In the genomic region with DNA sequence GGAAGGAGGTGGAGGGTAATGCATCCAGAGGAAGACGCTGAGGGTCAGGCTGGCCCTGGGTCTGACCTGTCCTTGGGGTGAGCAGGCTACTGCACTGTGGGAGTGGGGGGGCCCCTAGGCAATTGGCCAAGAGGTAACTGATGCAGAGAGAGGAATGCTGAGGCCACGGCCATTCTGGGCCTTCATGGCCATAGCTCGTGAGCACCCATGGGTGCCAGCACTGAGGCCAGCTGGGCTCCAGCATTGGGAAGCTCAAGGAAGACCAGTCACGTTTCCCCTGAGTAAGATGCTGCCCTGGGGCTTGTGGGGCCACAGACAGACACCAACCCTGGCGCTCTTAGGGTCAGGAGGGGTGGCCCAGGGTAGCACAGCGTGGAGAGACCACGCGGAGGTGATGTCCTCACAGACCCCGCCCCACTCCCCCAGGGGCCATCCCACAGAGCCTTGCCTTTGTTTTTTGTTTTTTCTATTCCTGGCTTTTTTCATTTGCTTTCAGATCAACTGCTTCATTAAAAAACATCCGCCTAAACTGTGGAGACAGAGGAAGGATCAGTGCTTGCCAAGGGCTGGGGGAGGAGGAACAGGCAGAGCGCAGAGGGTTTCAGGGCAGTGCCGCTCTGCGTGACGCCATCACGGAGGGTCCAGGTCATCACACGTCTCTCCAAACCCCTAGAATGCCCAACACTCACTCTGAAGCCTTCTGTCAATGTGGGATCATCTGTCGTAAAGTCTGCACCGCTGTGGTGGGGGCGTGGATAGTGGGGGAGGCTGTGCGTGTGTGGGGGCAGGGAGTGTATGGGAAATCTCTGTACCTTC, we compare ENCODE assay signal across 24 cellular contexts.
A peak's percentile ranks its signal among the peaks of the same experiment; 100 is the strongest.
DNase-seq lines count a peak whose midpoint lies in the region; ATAC-seq and TF ChIP-seq lines count a peak whose summit lies in the region.
"Had no signal": no experiment of that assay in that cellular context is flagged by ENCODE, and none has a peak within 500 bp of the region (broad histone marks: within the 10 kb centered on the region; RNA-seq: fewer than 3 reads in every experiment).

No MANE protein-coding gene starts in this region.

- H3K4me3 ChIP-seq in spleen (no peak overlapping the region), Caco-2 (ENCODE audit: low read depth, low read length) (no peak overlapping the region)
- H3K4me3 ChIP-seq: heart right ventricle, lower lobe of right lung, mucosa of descending colon, sigmoid colon had no signal

- no peak for TF ChIP-seq POLR2A in spleen (IDR thresholded peaks at IDR 0.05)

- POLR2A ChIA-PET in activated CD8-positive, alpha-beta T cell treated with anti-CD3 and anti-CD28 coated beads, Interleukin-2, amount 10 ng/mL, durations not matched to agents 7 days and 5 days (lab: Charles Lee): no interaction called here
- POLR2A ChIA-PET in activated CD8-positive, alpha-beta T cell treated with anti-CD3 and anti-CD28 coated beads for 36 hours (lab: Charles Lee): no interaction called here
- POLR2A ChIA-PET in RWPE1 (lab: Yijun Ruan, JAX; ENCODE audit: low non-redundant PET): no interaction called here
- POLR2A ChIA-PET in Caco-2 (lab: Charles Lee): no interaction called here

- intact Hi-C loops in activated CD8-positive, alpha-beta T cell treated with anti-CD3 and anti-CD28 coated beads for 36 hours (cut with micrococcal nuclease): no loop called here
- intact Hi-C loops in spleen (cut with DNase I; ENCODE audit: low total_unique reads): no loop called here
- intact Hi-C loops in Caco-2 (cut with micrococcal nuclease; ENCODE audit: unreplicated experiment): no loop called here
- intact Hi-C loops in activated T-helper 1 cell treated with anti-CD3 and anti-CD28 coated beads, Interleukin-12 subunit alpha, Interleukin-12 subunit beta, Interleukin-2, Interleukin-4 antibody, amounts not matched to agents 30 ng/mL and 10 ng/mL and 1 ng/mL, durations not matched to agents 14 hours and 24 hours and 36 hours (cut with micrococcal nuclease): loop anchor here (10.0 kb wide), 1 partner anchor 279 kb away; no protein-coding TSS in a partner anchor

- H3K27ac Mint-ChIP-seq in activated CD8-positive, alpha-beta T cell treated with anti-CD3 and anti-CD28 coated beads, Interleukin-2, amount 10 ng/mL, durations not matched to agents 7 days and 5 days: peak overlapping the region; percentile 49
- no peak overlapping the region for H3K27ac Mint-ChIP-seq in activated CD8-positive, alpha-beta T cell treated with anti-CD3 and anti-CD28 coated beads for 36 hours
- peak overlapping the region in 4 of 6 donors; percentile 35 to 89 (median 87) for H3K27ac Mint-ChIP-seq in immature natural killer cell
- H3K27ac Mint-ChIP-seq in Caco-2 (ENCODE audit: unreplicated experiment): no peak overlapping the region
- no peak overlapping the region for H3K27ac Mint-ChIP-seq in activated T-helper 1 cell treated with anti-CD3 and anti-CD28 coated beads, Interleukin-12 subunit alpha, Interleukin-12 subunit beta, Interleukin-2, Interleukin-4 antibody, amounts not matched to agents 30 ng/mL and 10 ng/mL and 1 ng/mL, durations not matched to agents 14 hours and 24 hours and 36 hours
- H3K27ac Mint-ChIP-seq: progenitor cell of endocrine pancreas had no signal

- no peaks in the 10 kb centered on the region for H3K36me3 ChIP-seq in spleen
- no peaks in the 10 kb centered on the region for H3K36me3 ChIP-seq in Caco-2 (ENCODE audit: control insufficient read depth, insufficient read depth, low read length)
- H3K36me3 ChIP-seq: heart right ventricle, lower lobe of right lung, sigmoid colon had no signal

- 82 to 87% (median 85%) methylated on average over 17 to 20 of the region's 20 CpGs for WGBS in spleen, 5 donors

- H3K9me3 ChIP-seq in spleen (no peaks in the 10 kb centered on the region), Caco-2 (no peaks in the 10 kb centered on the region)
- H3K9me3 ChIP-seq: heart right ventricle, lower lobe of right lung, mucosa of descending colon, sigmoid colon had no signal

- CTCF ChIA-PET in activated CD8-positive, alpha-beta T cell treated with anti-CD3 and anti-CD28 coated beads, Interleukin-2, amount 10 ng/mL, durations not matched to agents 7 days and 5 days (lab: Charles Lee): no interaction called here
- CTCF ChIA-PET in activated CD8-positive, alpha-beta T cell treated with anti-CD3 and anti-CD28 coated beads for 36 hours (lab: Charles Lee): no interaction called here
- CTCF ChIA-PET in RWPE1 (lab: Yijun Ruan, JAX): interaction anchor here (0.6 kb wide), 1 partner anchor 13 kb away, joined by 4 read pairs; no protein-coding TSS in a partner anchor
- CTCF ChIA-PET in Caco-2 (lab: Charles Lee): no interaction called here

- no peak for DNase-seq in activated CD8-positive, alpha-beta T cell treated with anti-CD3 and anti-CD28 coated beads, Interleukin-2, amount 10 ng/mL, durations not matched to agents 7 days and 5 days
- no peak for DNase-seq in activated CD8-positive, alpha-beta T cell treated with anti-CD3 and anti-CD28 coated beads for 36 hours
- DNase-seq in RWPE1 (ENCODE audit: low spot score) (no peak), immature natural killer cell (no peak), spleen (no peak), Caco-2 (no peak), GDM1 (lab: John Stamatoyannopoulos, UW) (no peak)
- no peak for DNase-seq in activated T-helper 1 cell treated with anti-CD3 and anti-CD28 coated beads, Interleukin-12 subunit alpha, Interleukin-12 subunit beta, Interleukin-2, Interleukin-4 antibody, amounts not matched to agents 30 ng/mL and 10 ng/mL and 1 ng/mL, durations not matched to agents 14 hours and 24 hours and 36 hours (ENCODE audit: low spot score)
- DNase-seq: activated CD4-positive, alpha-beta T cell treated with anti-CD3 and anti-CD28 coated beads for 1 hour; activated gamma-delta T cell; activated T-cell treated with anti-CD3 and anti-CD28 coated beads for 4 hours; cerebellar nuclear complex; H7; kidney glomerular epithelial cell; lower lobe of right lung; mucosa of descending colon; sigmoid colon; stimulated activated CD4-positive, alpha-beta T cell treated with anti-CD3 and anti-CD28 coated beads, Interleukin-4, amount 100 ng/mL, for 4 hours; stimulated activated naive CD4-positive, alpha-beta T cell treated with Interleukin-2 at 50 U/mL for 16 hours; T-helper 1 cell had no signal

- H3K27me3 ChIP-seq in spleen (replicated peaks in 1 of 7) (peaks cover 0 to 8% (median 0%) of the 10 kb centered on the region in 7 donors), Caco-2 (replicated peaks; ENCODE audit: control insufficient read depth, insufficient read depth, low read length) (no peaks in the 10 kb centered on the region)
- H3K27me3 ChIP-seq: sigmoid colon had no signal

- peak overlapping the region; percentile 100 for H3K27ac ChIP-seq in RWPE1
- H3K27ac ChIP-seq in spleen: peak overlapping the region in 7 of 8 donors; percentile 15 to 91 (median 52)
- H3K27ac ChIP-seq: epithelial cell of prostate, lower lobe of right lung, sigmoid colon had no signal

- H3K4me3 Mint-ChIP-seq in activated CD8-positive, alpha-beta T cell treated with anti-CD3 and anti-CD28 coated beads, Interleukin-2, amount 10 ng/mL, durations not matched to agents 7 days and 5 days: no peak overlapping the region
- H3K4me3 Mint-ChIP-seq in activated CD8-positive, alpha-beta T cell treated with anti-CD3 and anti-CD28 coated beads for 36 hours: no peak overlapping the region
- H3K4me3 Mint-ChIP-seq in immature natural killer cell: no peak overlapping the region
- H3K4me3 Mint-ChIP-seq in Caco-2 (ENCODE audit: unreplicated experiment): no peak overlapping the region
- H3K4me3 Mint-ChIP-seq in activated T-helper 1 cell treated with anti-CD3 and anti-CD28 coated beads, Interleukin-12 subunit alpha, Interleukin-12 subunit beta, Interleukin-2, Interleukin-4 antibody, amounts not matched to agents 30 ng/mL and 10 ng/mL and 1 ng/mL, durations not matched to agents 14 hours and 24 hours and 36 hours: no peak overlapping the region
- H3K4me3 Mint-ChIP-seq: neural crest cell had no signal

- no peak for TF ChIP-seq CTCF in activated CD8-positive, alpha-beta T cell treated with anti-CD3 and anti-CD28 coated beads for 36 hours (IDR thresholded peaks at IDR 0.05)
- TF ChIP-seq CTCF in RWPE1 (conservative IDR thresholded peaks at IDR 0.05; ENCODE audit: low read depth) (no peak), spleen (IDR thresholded peaks at IDR 0.05 in 8 of 11, conservative IDR thresholded peaks at IDR 0.05 in 3 of 11) (no peak), Caco-2 (IDR thresholded peaks at IDR 0.05; ENCODE audit: insufficient read depth in 1 of 2, low read depth in 1 of 2, low read length in 1 of 2, severe bottlenecking in 1 of 2, unreplicated experiment in 1 of 2) (no peak)

- no TSS peak for BruUV-seq in Caco-2 (replicated peaks; lab: Mats Ljungman, UMichigan)

- H3K4me1 ChIP-seq in spleen (peaks cover 23 to 87% (median 63%) of the 10 kb centered on the region in 6 donors), Caco-2 (no peaks in the 10 kb centered on the region)

- H3K4me1 Mint-ChIP-seq in activated CD8-positive, alpha-beta T cell treated with anti-CD3 and anti-CD28 coated beads, Interleukin-2, amount 10 ng/mL, durations not matched to agents 7 days and 5 days (ENCODE audit: low read depth): peaks cover 41% of the 10 kb centered on the region
- H3K4me1 Mint-ChIP-seq in activated CD8-positive, alpha-beta T cell treated with anti-CD3 and anti-CD28 coated beads for 36 hours (ENCODE audit: low read depth): peaks cover 24% of the 10 kb centered on the region
- H3K4me1 Mint-ChIP-seq in immature natural killer cell: peaks cover 21 to 24% of the 10 kb centered on the region in 2 donors
- no peaks in the 10 kb centered on the region for H3K4me1 Mint-ChIP-seq in Caco-2 (ENCODE audit: low read depth, unreplicated experiment)
- H3K4me1 Mint-ChIP-seq in activated T-helper 1 cell treated with anti-CD3 and anti-CD28 coated beads, Interleukin-12 subunit alpha, Interleukin-12 subunit beta, Interleukin-2, Interleukin-4 antibody, amounts not matched to agents 30 ng/mL and 10 ng/mL and 1 ng/mL, durations not matched to agents 14 hours and 24 hours and 36 hours (ENCODE audit: low read depth): peaks cover 23% of the 10 kb centered on the region

- no peak for ATAC-seq in activated CD8-positive, alpha-beta T cell treated with anti-CD3 and anti-CD28 coated beads, Interleukin-2, amount 10 ng/mL, durations not matched to agents 7 days and 5 days
- ATAC-seq in activated CD8-positive, alpha-beta T cell treated with anti-CD3 and anti-CD28 coated beads for 36 hours: no peak
- ATAC-seq: heart right ventricle, lower lobe of right lung, mucosa of descending colon had no signal

- H3K9me3 Mint-ChIP-seq in activated CD8-positive, alpha-beta T cell treated with anti-CD3 and anti-CD28 coated beads, Interleukin-2, amount 10 ng/mL, durations not matched to agents 7 days and 5 days (ENCODE audit: insufficient read depth): no peaks in the 10 kb centered on the region
- no peaks in the 10 kb centered on the region for H3K9me3 Mint-ChIP-seq in activated CD8-positive, alpha-beta T cell treated with anti-CD3 and anti-CD28 coated beads for 36 hours
- H3K9me3 Mint-ChIP-seq in immature natural killer cell: no peaks in the 10 kb centered on the region
- no peaks in the 10 kb centered on the region for H3K9me3 Mint-ChIP-seq in Caco-2 (ENCODE audit: unreplicated experiment)
- H3K9me3 Mint-ChIP-seq in activated T-helper 1 cell treated with anti-CD3 and anti-CD28 coated beads, Interleukin-12 subunit alpha, Interleukin-12 subunit beta, Interleukin-2, Interleukin-4 antibody, amounts not matched to agents 30 ng/mL and 10 ng/mL and 1 ng/mL, durations not matched to agents 14 hours and 24 hours and 36 hours: no peaks in the 10 kb centered on the region
- H3K9me3 Mint-ChIP-seq: neural crest cell had no signal

- peaks cover 6% of the 10 kb centered on the region for H3K36me3 Mint-ChIP-seq in activated CD8-positive, alpha-beta T cell treated with anti-CD3 and anti-CD28 coated beads, Interleukin-2, amount 10 ng/mL, durations not matched to agents 7 days and 5 days (ENCODE audit: low read depth)
- H3K36me3 Mint-ChIP-seq in activated CD8-positive, alpha-beta T cell treated with anti-CD3 and anti-CD28 coated beads for 36 hours (ENCODE audit: low read depth): peaks cover 4% of the 10 kb centered on the region
- H3K36me3 Mint-ChIP-seq in immature natural killer cell: no peaks in the 10 kb centered on the region
- no peaks in the 10 kb centered on the region for H3K36me3 Mint-ChIP-seq in Caco-2 (ENCODE audit: insufficient read depth, unreplicated experiment)
- H3K36me3 Mint-ChIP-seq in activated T-helper 1 cell treated with anti-CD3 and anti-CD28 coated beads, Interleukin-12 subunit alpha, Interleukin-12 subunit beta, Interleukin-2, Interleukin-4 antibody, amounts not matched to agents 30 ng/mL and 10 ng/mL and 1 ng/mL, durations not matched to agents 14 hours and 24 hours and 36 hours (ENCODE audit: low read depth): no peaks in the 10 kb centered on the region

- H3K27me3 Mint-ChIP-seq in activated CD8-positive, alpha-beta T cell treated with anti-CD3 and anti-CD28 coated beads, Interleukin-2, amount 10 ng/mL, durations not matched to agents 7 days and 5 days (ENCODE audit: low read depth): peaks cover 4% of the 10 kb centered on the region
- H3K27me3 Mint-ChIP-seq in activated CD8-positive, alpha-beta T cell treated with anti-CD3 and anti-CD28 coated beads for 36 hours: no peaks in the 10 kb centered on the region
- H3K27me3 Mint-ChIP-seq in immature natural killer cell (ENCODE audit: low read depth in 3 of 3) (peaks cover 11 to 23% (median 20%) of the 10 kb centered on the region in 3 donors), Caco-2 (ENCODE audit: insufficient read depth, unreplicated experiment) (no peaks in the 10 kb centered on the region)
- H3K27me3 Mint-ChIP-seq in activated T-helper 1 cell treated with anti-CD3 and anti-CD28 coated beads, Interleukin-12 subunit alpha, Interleukin-12 subunit beta, Interleukin-2, Interleukin-4 antibody, amounts not matched to agents 30 ng/mL and 10 ng/mL and 1 ng/mL, durations not matched to agents 14 hours and 24 hours and 36 hours (ENCODE audit: insufficient read depth): peaks cover 5% of the 10 kb centered on the region

Comparison
In these comparisons a context has a peak if more than half of its experiments do, and no peak if none do; other contexts are left out.
1. H3K27ac Mint-ChIP-seq: peak in activated CD8-positive, alpha-beta T cell treated with anti-CD3 and anti-CD28 coated beads, Interleukin-2, amount 10 ng/mL, durations not matched to agents 7 days and 5 days (single experiment) and immature natural killer cell (4 of 6); none in activated CD8-positive, alpha-beta T cell treated with anti-CD3 and anti-CD28 coated beads for 36 hours (single experiment), Caco-2 (single experiment) and activated T-helper 1 cell treated with anti-CD3 and anti-CD28 coated beads, Interleukin-12 subunit alpha, Interleukin-12 subunit beta, Interleukin-2, Interleukin-4 antibody, amounts not matched to agents 30 ng/mL and 10 ng/mL and 1 ng/mL, durations not matched to agents 14 hours and 24 hours and 36 hours (single experiment).